20 cellular contexts compared by ENCODE assay signal in the genomic region with DNA sequence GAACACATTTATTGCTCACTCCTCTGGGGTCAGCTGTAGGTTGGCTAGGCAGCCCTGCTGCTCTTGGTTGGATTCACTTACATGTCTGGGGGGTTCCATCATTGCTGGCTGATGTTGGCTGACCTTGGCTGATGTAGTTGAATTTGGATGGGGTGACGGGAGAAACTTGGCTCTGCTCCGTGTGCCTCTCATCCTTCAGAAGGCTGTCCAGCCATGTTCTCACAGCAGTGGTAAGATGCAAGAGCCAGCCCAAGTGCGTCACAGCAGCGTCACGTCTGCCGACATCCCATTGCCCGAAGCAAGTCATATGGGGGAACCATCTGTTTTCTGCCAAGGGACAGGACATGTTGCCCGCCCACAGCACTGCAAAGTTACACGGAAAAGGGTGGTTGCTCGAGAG.
DNase-seq lines count a peak whose midpoint lies in the region; FAIRE-seq and TF ChIP-seq lines count a peak whose summit lies in the region.
"Had no signal": no experiment of that assay in that cellular context is flagged by ENCODE, and none has a peak within 500 bp of the region (broad histone marks: within the 10 kb centered on the region; RNA-seq: fewer than 3 reads in every experiment).

No MANE protein-coding gene starts in this region.

- H3K4me3 ChIP-seq in AG09309 (ENCODE audit: control insufficient read depth, low read depth, low read length) (no peak overlapping the region), HFF-Myc (replicated peaks; ENCODE audit: low read depth, low read length) (no peak overlapping the region), choroid plexus epithelial cell (ENCODE audit: low read depth, low read length) (no peak overlapping the region)
- H3K4me3 ChIP-seq: gastrocnemius medialis, GM23338, psoas muscle had no signal

- DNase-seq in AG09309 (ENCODE audit: low read depth): peak; percentile 14
- peak; percentile 27 for DNase-seq in HFF-Myc (ENCODE audit: extremely low read depth, low read depth)
- DNase-seq in choroid plexus epithelial cell (ENCODE audit: low read depth): peak; percentile 15
- peak; percentile 57 for DNase-seq in mucosa of gallbladder (ENCODE audit: low spot score)
- no peak for DNase-seq in GM19239 (ENCODE audit: insufficient read length, low spot score)
- no peak for DNase-seq in NCI-H1436 treated with DMSO at 0.1 percent for 48 hours (lab: John Stamatoyannopoulos, UW)
- DNase-seq in HEK293T (ENCODE audit: extremely low spot score): no peak
- DNase-seq in OCI-M2 (lab: John Stamatoyannopoulos, UW; ENCODE audit: unreplicated experiment): no peak
- DNase-seq: activated CD4-positive, alpha-beta T cell treated with anti-CD3 and anti-CD28 coated beads, Interleukin-2, amount 50 U/mL, for 1 hour; activated T-cell treated with anti-CD3 and anti-CD28 coated beads, Interleukin-2, amount 50 U/mL, for 4 hours; CD4-positive, CD25-positive, alpha-beta regulatory T cell; gastrocnemius medialis; NCI-H1694 treated with DMSO at 0.1 percent for 48 hours; NCI-H748 treated with DMSO at 0.1 percent for 48 hours; stimulated activated CD4-positive, alpha-beta T cell treated with anti-CD3 and anti-CD28 coated beads, Interleukin-1b, Interleukin-23, amount 100 ng/mL, for 48 hours; stimulated activated CD8-positive, alpha-beta memory T cell treated with anti-CD3 and anti-CD28 coated beads, Interleukin-4, amount 100 ng/mL, for 48 hours had no signal

- TF ChIP-seq CTCF in AG09309 (IDR thresholded peaks at IDR 0.05; ENCODE audit: control insufficient read depth, insufficient read depth, low read depth, low read length, missing control alignments) (no peak), HFF-Myc (IDR thresholded peaks at IDR 0.05; ENCODE audit: low read depth, low read length, missing control alignments) (no peak), choroid plexus epithelial cell (conservative IDR thresholded peaks at IDR 0.05; ENCODE audit: low read depth, low read length) (no peak)

- CTCF ChIA-PET in HEK293T (lab: Yijun Ruan, JAX): no interaction called here

- POLR2A ChIA-PET in HEK293T (lab: Yijun Ruan, JAX): no interaction called here

- FAIRE-seq in GM19239 (lab: Jason Lieb, UNC): no peak
- FAIRE-seq: G401.6, islet of Langerhans had no signal

TF ChIP-seq in HEK293T, 16 proteins besides CTCF, POLR2A, EP300 and RAD21:
- TF ChIP-seq SUZ12 (IDR thresholded peaks at IDR 0.05) (no peak), L3MBTL2 (conservative IDR thresholded peaks at IDR 0.05) (no peak), CTBP1 (IDR thresholded peaks at IDR 0.05; ENCODE audit: borderline replicate concordance) (no peak), LEF1 (IDR thresholded peaks at IDR 0.05; ENCODE audit: borderline replicate concordance) (no peak), FOXM1 (IDR thresholded peaks at IDR 0.05; ENCODE audit: borderline replicate concordance) (no peak), ZNF384 (IDR thresholded peaks at IDR 0.05) (no peak), ARNT (IDR thresholded peaks at IDR 0.05) (no peak), HDGF (IDR thresholded peaks at IDR 0.05; ENCODE audit: borderline replicate concordance) (no peak), NFRKB (IDR thresholded peaks at IDR 0.05) (no peak), ELF4 (IDR thresholded peaks at IDR 0.05) (no peak), TARDBP (IDR thresholded peaks at IDR 0.05) (no peak), SP1 (IDR thresholded peaks at IDR 0.05) (no peak), BHLHE40 (IDR thresholded peaks at IDR 0.05; ENCODE audit: borderline replicate concordance) (no peak), FOXA1 (IDR thresholded peaks at IDR 0.05) (no peak), FOXK2 (IDR thresholded peaks at IDR 0.05) (no peak)
- TF ChIP-seq, protein P1, sequence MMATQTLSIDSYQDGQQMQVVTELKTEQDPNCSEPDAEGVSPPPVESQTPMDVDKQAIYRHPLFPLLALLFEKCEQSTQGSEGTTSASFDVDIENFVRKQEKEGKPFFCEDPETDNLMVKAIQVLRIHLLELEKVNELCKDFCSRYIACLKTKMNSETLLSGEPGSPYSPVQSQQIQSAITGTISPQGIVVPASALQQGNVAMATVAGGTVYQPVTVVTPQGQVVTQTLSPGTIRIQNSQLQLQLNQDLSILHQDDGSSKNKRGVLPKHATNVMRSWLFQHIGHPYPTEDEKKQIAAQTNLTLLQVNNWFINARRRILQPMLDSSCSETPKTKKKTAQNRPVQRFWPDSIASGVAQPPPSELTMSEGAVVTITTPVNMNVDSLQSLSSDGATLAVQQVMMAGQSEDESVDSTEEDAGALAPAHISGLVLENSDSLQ (IDR thresholded peaks at IDR 0.05): no peak

Comparison
In these comparisons a context has a peak if more than half of its experiments do, and no peak if none do; other contexts are left out.
1. DNase-seq: peak in AG09309 (single experiment), HFF-Myc (single experiment), choroid plexus epithelial cell (single experiment) and mucosa of gallbladder (single experiment); none in GM19239 (single experiment), NCI-H1436 treated with DMSO at 0.1 percent for 48 hours (single experiment), HEK293T (single experiment) and OCI-M2 (single experiment).